ENCODE assay signal across 34 cellular contexts in genomic region chr5:161261693-161262323, GRCh38.
DNase-seq lines count a peak whose midpoint lies in the region; ATAC-seq, FAIRE-seq and TF ChIP-seq lines count a peak whose summit lies in the region.
"Had no signal": no experiment of that assay in that cellular context is flagged by ENCODE, and none has a peak within 500 bp of the region (broad histone marks: within the 10 kb centered on the region; RNA-seq: fewer than 3 reads in every experiment).

No MANE protein-coding gene starts in this region.

- H3K79me2 ChIP-seq in GM12878 (ENCODE audit: control insufficient read depth, insufficient read depth, low read length) = no peaks in the 10 kb centered on the region

- ATAC-seq in GM18907 (IDR thresholded peaks at IDR 0.05; ENCODE audit: unreplicated experiment) (peak; percentile 82), GM21528 (IDR thresholded peaks at IDR 0.05; ENCODE audit: low FRiP score, unreplicated experiment) (peak; percentile 49), HG03135 (IDR thresholded peaks at IDR 0.05; ENCODE audit: unreplicated experiment) (peak; percentile 54), GM12878 (peak; percentile 48), GM21390 (IDR thresholded peaks at IDR 0.05; ENCODE audit: unreplicated experiment) (no peak), HG02588 (IDR thresholded peaks at IDR 0.05; ENCODE audit: unreplicated experiment) (no peak)
- ATAC-seq: activated CD8-positive, alpha-beta memory T cell treated with anti-CD3 and anti-CD28 coated beads, Interleukin-2, amount 10 ng/mL, durations not matched to agents 7 days and 5 days; activated T-cell treated with anti-CD3 and anti-CD28 coated beads, Interleukin-2, amount 50 U/mL, for 72 hours; heart left ventricle; stimulated activated naive B cell treated with anti-CD40 and anti-IgM and Interleukin-4, amounts not matched to agents 10 μg/mL and 1 μg/mL and 100 μg/mL, for 72 hours had no signal

- H2AFZ ChIP-seq in GM12878 (ENCODE audit: control insufficient read depth, low read depth, low read length) = no peak overlapping the region
- H2AFZ ChIP-seq: GM23248 had no signal

- H3K4me2 ChIP-seq in GM12878 (ENCODE audit: control insufficient read depth, insufficient read depth) = no peak overlapping the region
- H3K4me2 ChIP-seq: SK-N-SH had no signal

- TF ChIP-seq CTCF in GM12878 (IDR thresholded peaks at IDR 0.05 in 2 of 3, conservative IDR thresholded peaks at IDR 0.05 in 1 of 3; ENCODE audit: control insufficient read depth in 2 of 3, extremely low read depth in 1 of 3, insufficient read depth in 1 of 3, low read depth in 3 of 3, low read length in 3 of 3) = no peak

- CTCF ChIA-PET in GM12878 (lab: Yijun Ruan, JAX) = no interaction called here

- TF ChIP-seq RAD21 in GM12878 (IDR thresholded peaks at IDR 0.05; ENCODE audit: insufficient read depth, low read depth, low read length) = no peak

- TF ChIP-seq EP300 in GM12878 (IDR thresholded peaks at IDR 0.05; ENCODE audit: borderline replicate concordance in 1 of 2, control insufficient read depth in 1 of 2, low read depth in 2 of 2, low read length in 2 of 2) = no peak

- H3K36me3 ChIP-seq in GM12878 (ENCODE audit: control insufficient read depth in 2 of 2, insufficient read depth in 2 of 2, low read length in 1 of 2) = no peaks in the 10 kb centered on the region
- H3K36me3 ChIP-seq: heart left ventricle, pancreas, right atrium auricular region, suprapubic skin had no signal

- no peaks in the 10 kb centered on the region for H3K4me1 ChIP-seq in GM12878 (ENCODE audit: control insufficient read depth, insufficient read depth, low read length)
- H3K4me1 ChIP-seq: Caco-2, heart left ventricle, pancreas, right atrium auricular region, suprapubic skin had no signal

- in situ Hi-C loops in GM12878 (cut with MboI) = no loop called here

- TF ChIP-seq POLR2A in GM12878 (IDR thresholded peaks at IDR 0.05; ENCODE audit: low read depth, low read length) = no peak

- DNase-seq in GM12878 (ENCODE audit: low read depth, low spot score) (no peak), NCI-H526 treated with DMSO at 0.1 percent for 48 hours (lab: John Stamatoyannopoulos, UW) (no peak), RKO (ENCODE audit: low spot score) (no peak)
- DNase-seq: ACHN; activated CD4-positive, alpha-beta T cell treated with anti-CD3 and anti-CD28 coated beads, Interleukin-2, amount 10 ng/mL, durations not matched to agents 24 days and 14 days; activated CD8-positive, alpha-beta memory T cell treated with anti-CD3 and anti-CD28 coated beads, Interleukin-2, amount 10 ng/mL, durations not matched to agents 7 days and 5 days; activated naive CD4-positive, alpha-beta T cell treated with anti-CD3 and anti-CD28 coated beads for 36 hours; activated T-cell treated with anti-CD3 and anti-CD28 coated beads, Interleukin-2, amount 50 U/mL, for 72 hours; amniotic stem cell; Caco-2; DMS79 treated with DMSO at 0.1 percent for 48 hours; effector memory CD4-positive, alpha-beta T cell; erythroblast; foreskin fibroblast; GM23248; heart left ventricle; NCI-H187 treated with DMSO at 0.1 percent for 48 hours; nephron progenitor cell; pancreas; SK-N-SH; stimulated activated CD4-positive, alpha-beta T cell treated with anti-CD3 and anti-CD28 coated beads, Interleukin-4, amount 100 ng/mL, for 1 hour; stimulated activated naive B cell treated with anti-CD40 and anti-IgM and Interleukin-4, amounts not matched to agents 10 μg/mL and 1 μg/mL and 100 μg/mL, for 72 hours; T-helper 2 cell had no signal

- FAIRE-seq in GM12878 (lab: Jason Lieb, UNC) = no peak
- FAIRE-seq: bronchial epithelial cell, colon, pancreas, urothelium cell line had no signal

- no peaks in the 10 kb centered on the region for H3K27me3 ChIP-seq in GM12878 (replicated peaks in 1 of 2; ENCODE audit: control insufficient read depth in 2 of 2, insufficient read depth in 2 of 2, low read length in 1 of 2)
- H3K27me3 ChIP-seq: heart left ventricle, pancreas, right atrium auricular region, suprapubic skin had no signal

- RAD21 ChIA-PET in GM12878 (lab: Charles Lee; ENCODE audit: unreplicated experiment) = no interaction called here

- WGBS in GM12878 (ENCODE audit: insufficient coverage, insufficient replicate concordance, low lambda C conversion rate, missing lambda C conversion rate) = 83% methylated on average over 3 of the region's 3 CpGs

- no peak overlapping the region for H3K4me3 ChIP-seq in GM12878
- H3K4me3 ChIP-seq: GM23248, heart left ventricle, pancreas, right atrium auricular region, suprapubic skin had no signal

- no peak overlapping the region for H3K9ac ChIP-seq in GM12878 (ENCODE audit: control insufficient read depth, insufficient read depth, low read length)
- H3K9ac ChIP-seq: GM23248, SK-N-SH had no signal

- H3K9me3 ChIP-seq in GM12878 (replicated peaks; ENCODE audit: control insufficient read depth, insufficient read depth, low read length) = no peaks in the 10 kb centered on the region
- H3K9me3 ChIP-seq: Caco-2, heart left ventricle, pancreas, right atrium auricular region, SK-N-SH, suprapubic skin had no signal

- SMC1A ChIA-PET in GM12878 (lab: Charles Lee; ENCODE audit: uncharacterized antibody, unreplicated experiment) = no interaction called here

- no TSS peak for BruUV-seq in GM12878 (replicated peaks; lab: Mats Ljungman, UMichigan)

- H3K27ac ChIP-seq in GM12878 (ENCODE audit: control insufficient read depth, insufficient read depth) = no peak overlapping the region
- H3K27ac ChIP-seq: GM23248, heart left ventricle, HL-60, pancreas, right atrium auricular region, suprapubic skin had no signal

- H4K20me1 ChIP-seq in GM12878 (ENCODE audit: control insufficient read depth, insufficient read depth) = no peaks in the 10 kb centered on the region

- POLR2A ChIA-PET in GM12878 (lab: Charles Lee) = no interaction called here

- intact Hi-C loops in GM12878 (cut with micrococcal nuclease; ENCODE audit: unreplicated experiment) = loop anchor here (5.0 kb wide), 1 partner anchor 50 kb away; no protein-coding TSS in a partner anchor

TF ChIP-seq in GM12878, 131 proteins besides CTCF, POLR2A, EP300 and RAD21 (continues in another document):
- TF ChIP-seq SMAD5 (IDR thresholded peaks at IDR 0.05; ENCODE audit: low read depth) (no peak), CHD2 (IDR thresholded peaks at IDR 0.05; ENCODE audit: borderline replicate concordance, low read depth, low read length) (no peak), BCL11A (IDR thresholded peaks at IDR 0.05; ENCODE audit: low read depth, low read length) (no peak), MYB (IDR thresholded peaks at IDR 0.05; ENCODE audit: borderline replicate concordance, low read depth, low read length) (no peak), MTA3 (IDR thresholded peaks at IDR 0.05; ENCODE audit: borderline replicate concordance, low read length) (no peak), MYC (IDR thresholded peaks at IDR 0.05; ENCODE audit: insufficient read depth, insufficient read length, insufficient replicate concordance, low read length, severe bottlenecking) (no peak), MEF2B (IDR thresholded peaks at IDR 0.05; ENCODE audit: partially characterized antibody, poor library complexity, severe bottlenecking) (no peak), CREM (IDR thresholded peaks at IDR 0.05; ENCODE audit: low read depth) (no peak), NRF1 (conservative IDR thresholded peaks at IDR 0.05; ENCODE audit: low read depth, low read length) (no peak), CUX1 (IDR thresholded peaks at IDR 0.05; ENCODE audit: insufficient replicate concordance, low read depth, low read length) (no peak), BMI1 (IDR thresholded peaks at IDR 0.05; ENCODE audit: borderline replicate concordance) (no peak)

Comparison
In these comparisons a context has a peak if more than half of its experiments do, and no peak if none do; other contexts are left out.
1. ATAC-seq: peak in GM18907 (single experiment), GM21528 (single experiment), HG03135 (single experiment) and GM12878 (single experiment); none in GM21390 (single experiment) and HG02588 (single experiment).